8 cellular contexts compared by ENCODE assay signal in genomic region chr22:49853981-49854791, GRCh38. TPM values are rescaled to one million over a fixed set of nuclear protein-coding genes. Genes with fewer than 3 reads are reported as not detected.
DNase-seq lines count a peak whose midpoint lies in the region; ATAC-seq and TF ChIP-seq lines count a peak whose summit lies in the region.

No MANE protein-coding gene starts in this region.

- H3K27ac Mint-ChIP-seq in Caco-2 (ENCODE audit: unreplicated experiment) = peak overlapping the region; percentile 90
- H3K27ac Mint-ChIP-seq in T-cell = peak overlapping the region; percentile 93 to 97
- peak overlapping the region; percentile 95 for H3K27ac Mint-ChIP-seq in endodermal cell

- H3K27ac ChIP-seq in endodermal cell (ENCODE audit: low read depth, low read length) = peak overlapping the region; percentile 93
- H3K27ac ChIP-seq in muscle layer of duodenum (ENCODE audit: low read length) = peak overlapping the region; percentile 82

- TF ChIP-seq CTCF in Caco-2 (IDR thresholded peaks at IDR 0.05; ENCODE audit: insufficient read depth in 1 of 2, low read depth in 1 of 2, low read length in 1 of 2, severe bottlenecking in 1 of 2, unreplicated experiment in 1 of 2) (no peak), endodermal cell (conservative IDR thresholded peaks at IDR 0.05) (no peak)

- ATAC-seq in HG03342 (IDR thresholded peaks at IDR 0.05; ENCODE audit: unreplicated experiment) (peak; percentile 18), T-cell (replicated peaks in 1 of 4) (peak in 3 of 4 experiments; percentile 24 to 38 (median 26)), HG02885 (IDR thresholded peaks at IDR 0.05; ENCODE audit: poor library complexity, unreplicated experiment) (no peak)

- H3K9me3 Mint-ChIP-seq in Caco-2 (ENCODE audit: unreplicated experiment) = no peaks in the 10 kb centered on the region
- H3K9me3 Mint-ChIP-seq in T-cell = no peaks in the 10 kb centered on the region
- no peaks in the 10 kb centered on the region for H3K9me3 Mint-ChIP-seq in endodermal cell

- intact Hi-C loops in Caco-2 (cut with micrococcal nuclease; ENCODE audit: unreplicated experiment) = loop anchor here (2.0 kb wide), 1 partner anchor 65 kb away; the partner anchor contains the start of genes ALG12 and CRELD2

- peak overlapping the region; percentile 88 for H3K4me3 ChIP-seq in Caco-2 (ENCODE audit: low read depth, low read length)
- peak overlapping the region; percentile 91 for H3K4me3 ChIP-seq in endodermal cell (ENCODE audit: low read length)
- peak overlapping the region; percentile 75 to 83 for H3K4me3 ChIP-seq in muscle layer of duodenum (ENCODE audit: low read depth in 1 of 2, low read length in 2 of 2)

- H3K27me3 Mint-ChIP-seq in Caco-2 (ENCODE audit: insufficient read depth, unreplicated experiment) = no peaks in the 10 kb centered on the region
- H3K27me3 Mint-ChIP-seq in T-cell = peaks cover 0 to 4% of the 10 kb centered on the region in 2 donors
- H3K27me3 Mint-ChIP-seq in endodermal cell (ENCODE audit: insufficient read depth) = peaks cover 36% of the 10 kb centered on the region

- H3K9me3 ChIP-seq in Caco-2 (no peaks in the 10 kb centered on the region), endodermal cell (ENCODE audit: control insufficient read depth, low read length) (no peaks in the 10 kb centered on the region), muscle layer of duodenum (ENCODE audit: control insufficient read depth in 1 of 2, low read length in 2 of 2) (no peaks in the 10 kb centered on the region)

- DNase-seq in Caco-2 = peak; percentile 52 to 54
- peak in 5 of 34 experiments; percentile 22 to 37 (median 30) for DNase-seq in T-cell
- DNase-seq in endodermal cell = peak; percentile 68
- DNase-seq in SIG-M5 treated with dmso at 0.1 percent for 504 hours (lab: John Stamatoyannopoulos, UW; ENCODE audit: unreplicated experiment) = no peak

- peak overlapping the region; percentile 90 for H3K4me3 Mint-ChIP-seq in Caco-2 (ENCODE audit: unreplicated experiment)
- H3K4me3 Mint-ChIP-seq in T-cell = peak overlapping the region; percentile 96 to 98 (median 96)
- H3K4me3 Mint-ChIP-seq in endodermal cell = peak overlapping the region; percentile 90

- H3K4me1 ChIP-seq in Caco-2 = peaks cover 22% of the 10 kb centered on the region
- H3K4me1 ChIP-seq in endodermal cell (ENCODE audit: control insufficient read depth, insufficient read depth, low read length) = peaks cover 2% of the 10 kb centered on the region
- H3K4me1 ChIP-seq in muscle layer of duodenum (ENCODE audit: control insufficient read depth in 1 of 2, insufficient read depth in 2 of 2, low read length in 2 of 2) = peaks cover 12 to 23% of the 10 kb centered on the region in 2 donors

- H3K9ac ChIP-seq in endodermal cell (ENCODE audit: extremely low read depth, low read length, poor library complexity, severe bottlenecking) = peak overlapping the region; percentile 71

- peak; percentile 13 for TF ChIP-seq POLR2A in GM19193 (IDR thresholded peaks at IDR 0.05; ENCODE audit: extremely low read depth, insufficient read depth, insufficient read length)

- peaks cover 19% of the 10 kb centered on the region for H3K4me1 Mint-ChIP-seq in Caco-2 (ENCODE audit: low read depth, unreplicated experiment)
- peaks cover 54 to 69% (median 63%) of the 10 kb centered on the region in 3 donors for H3K4me1 Mint-ChIP-seq in T-cell
- H3K4me1 Mint-ChIP-seq in endodermal cell = peaks cover 18% of the 10 kb centered on the region

- no peaks in the 10 kb centered on the region; the same call in 1 of the 2 replicates for H3K27me3 ChIP-seq in Caco-2 (replicated peaks; ENCODE audit: control insufficient read depth, insufficient read depth, low read length)
- peaks cover 38% of the 10 kb centered on the region for H3K27me3 ChIP-seq in endodermal cell (ENCODE audit: control insufficient read depth, insufficient read depth, low read length, poor library complexity, severe bottlenecking)
- no peaks in the 10 kb centered on the region for H3K27me3 ChIP-seq in muscle layer of duodenum (ENCODE audit: low read depth, low read length)

- BruUV-seq in Caco-2 (replicated peaks; lab: Mats Ljungman, UMichigan) = no TSS peak

- H3K36me3 Mint-ChIP-seq in Caco-2 (ENCODE audit: insufficient read depth, unreplicated experiment) = peaks cover 20% of the 10 kb centered on the region
- peaks cover 3% of the 10 kb centered on the region for H3K36me3 Mint-ChIP-seq in T-cell
- H3K36me3 Mint-ChIP-seq in endodermal cell (ENCODE audit: low read depth) = no peaks in the 10 kb centered on the region

- H3K36me3 ChIP-seq in Caco-2 (ENCODE audit: control insufficient read depth, insufficient read depth, low read length) = no peaks in the 10 kb centered on the region
- no peaks in the 10 kb centered on the region for H3K36me3 ChIP-seq in endodermal cell (ENCODE audit: control insufficient read depth, insufficient read depth, low read length)
- no peaks in the 10 kb centered on the region for H3K36me3 ChIP-seq in muscle layer of duodenum (ENCODE audit: control insufficient read depth in 1 of 2, insufficient read depth in 2 of 2, low read length in 2 of 2)

- WGBS in endodermal cell (ENCODE audit: insufficient coverage in 1 of 2, insufficient read length in 1 of 2), 2 experiments = 1% methylated on average over 20 to 98 of the region's 99 CpGs

- CTCF ChIA-PET in Caco-2 (lab: Charles Lee) = no interaction called here
- CTCF ChIA-PET in T-cell (lab: Charles Lee) = no interaction called here

- POLR2A ChIA-PET in Caco-2 (lab: Charles Lee) = interaction anchor here (0.6 kb wide), 1 partner anchor 14 kb away, joined by 7 read pairs; no protein-coding TSS in a partner anchor
- POLR2A ChIA-PET in T-cell (lab: Charles Lee) = interaction anchor here (0.6 to 0.9 kb wide), 3 partner anchors 11 to 21 kb away, joined by 3 to 7 read pairs (median 4); no protein-coding TSS in a partner anchor

RNA-seq across cellular contexts. Expression of gene ZBED4, which starts 0.5 kb away (rescaled TPM):
- 17.3 TPM in 2 replicates for total RNA-seq in Caco-2 (2022)
- 10 to 100 TPM; 16.7 to 19.5 (median 18.3) TPM for total RNA-seq in T-cell
- total RNA-seq in endodermal cell = 10 to 100 TPM; 22.0 to 26.6 TPM
- polyA plus RNA-seq in endodermal cell (2013, experiment 1 of 2) = 31.2 TPM
- polyA plus RNA-seq in endodermal cell (2013, experiment 2 of 2) = 29.0 TPM

RNA-seq across cellular contexts. Expression of gene BRD1, which starts 26.5 kb away (rescaled TPM):
- 46.9 and 48.3 TPM in 2 replicates for total RNA-seq in Caco-2 (2022)
- total RNA-seq in T-cell = 100 to 1,000 TPM in 2 of 5 donors, 10 to 100 TPM in 3; 86.4 to 140 (median 92.9) TPM
- 10 to 100 TPM; 49.5 to 54.9 TPM for total RNA-seq in endodermal cell
- 39.8 TPM for polyA plus RNA-seq in endodermal cell (2013, experiment 1 of 2)
- polyA plus RNA-seq in endodermal cell (2013, experiment 2 of 2) = 36.7 TPM
